ENCODE assay signal across 30 cellular contexts in the genomic region with DNA sequence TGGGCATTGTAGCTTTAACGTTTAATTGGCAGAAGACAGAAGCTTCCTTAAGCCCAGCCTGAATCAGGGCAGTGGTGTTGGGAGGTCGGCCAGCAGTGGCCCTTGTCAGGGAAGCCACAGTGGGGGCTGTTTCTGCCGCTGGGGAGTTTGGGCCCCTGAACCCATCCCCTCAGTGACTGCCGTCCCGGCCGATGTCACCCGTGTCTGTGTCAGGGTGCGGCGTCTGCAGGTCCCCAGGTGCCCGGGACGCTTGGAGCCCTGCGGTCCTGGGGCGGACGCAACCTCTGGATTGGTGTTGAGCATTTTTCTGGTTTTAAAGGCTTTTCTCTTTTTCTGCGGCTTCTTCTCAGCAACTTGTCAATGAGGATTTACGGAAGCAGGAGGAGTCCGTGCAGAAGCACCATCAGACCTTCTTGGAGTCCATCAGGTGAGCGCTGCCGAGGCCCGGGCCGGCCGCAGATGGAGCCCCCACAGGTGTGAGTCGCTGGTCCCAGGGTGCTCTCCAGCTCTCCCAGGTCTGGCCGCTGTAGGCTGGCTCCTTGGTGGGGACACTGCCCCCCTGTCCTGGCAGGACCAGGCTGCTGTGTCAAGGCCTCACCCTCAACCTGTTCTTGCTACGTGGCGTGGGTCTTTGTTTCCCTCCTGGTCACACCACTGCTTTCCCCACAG. TPM values are rescaled to one million over a fixed set of nuclear protein-coding genes. Genes with fewer than 3 reads are reported as not detected.
"Had no signal": no experiment of that assay in that cellular context is flagged by ENCODE, and none has a peak within 500 bp of the region (broad histone marks: within the 10 kb centered on the region; RNA-seq: fewer than 3 reads in every experiment).

No MANE protein-coding gene starts in this region.

- H3K4me1 ChIP-seq: colonic mucosa, gastrocnemius medialis, left lung, prostate gland, right atrium auricular region, sigmoid colon, testis, tibial artery had no signal

- H3K4me2 ChIP-seq: hepatocyte had no signal

- H3K9me3 ChIP-seq: colonic mucosa, gastrocnemius medialis, left lung, mucosa of descending colon, prostate gland, right atrium auricular region, sigmoid colon, testis, tibial artery had no signal

- H3K4me3 ChIP-seq: colonic mucosa, gastrocnemius medialis, hepatocyte, left lung, mucosa of descending colon, prostate gland, right atrium auricular region, sigmoid colon, testis, tibial artery had no signal

- H3K36me3 ChIP-seq: colonic mucosa, gastrocnemius medialis, left lung, prostate gland, right atrium auricular region, sigmoid colon, tibial artery had no signal

- H3K79me2 ChIP-seq: hepatocyte had no signal

- H3K27ac Mint-ChIP-seq: dendritic cell treated with granulocyte-macrophage colony-stimulating factor and Interleukin-4, amounts not matched to agents 40 ng/mL and 50 ng/mL, for 4 days; endodermal cell; mesothelial cell of epicardium; naive B cell; natural killer cell treated with Interleukin-12 subunit alpha and Interleukin-12 subunit beta and Interleukin-15 and Interleukin-18, amount 100 ng/mL, for 72 hours; stimulated activated effector memory CD8-positive, alpha-beta T cell treated with anti-CD3 and anti-CD28 coated beads, Interleukin-12 subunit alpha, Interleukin-12 subunit beta, amount 100 ng/mL, for 72 hours; type B pancreatic cell had no signal

- H3K4me1 Mint-ChIP-seq: endodermal cell; mesothelial cell of epicardium; naive B cell; neural crest cell; stimulated activated effector memory CD8-positive, alpha-beta T cell treated with anti-CD3 and anti-CD28 coated beads, Interleukin-12 subunit alpha, Interleukin-12 subunit beta, amount 100 ng/mL, for 72 hours had no signal

- H3K9me3 Mint-ChIP-seq: dendritic cell treated with granulocyte-macrophage colony-stimulating factor and Interleukin-4, amounts not matched to agents 40 ng/mL and 50 ng/mL, for 4 days; endodermal cell; mesothelial cell of epicardium; naive B cell; natural killer cell treated with Interleukin-12 subunit alpha and Interleukin-12 subunit beta and Interleukin-15 and Interleukin-18, amount 100 ng/mL, for 72 hours; neural crest cell; stimulated activated effector memory CD8-positive, alpha-beta T cell treated with anti-CD3 and anti-CD28 coated beads, Interleukin-12 subunit alpha, Interleukin-12 subunit beta, amount 100 ng/mL, for 72 hours; type B pancreatic cell had no signal

- H3K4me3 Mint-ChIP-seq: dendritic cell treated with granulocyte-macrophage colony-stimulating factor and Interleukin-4, amounts not matched to agents 40 ng/mL and 50 ng/mL, for 4 days; endodermal cell; mesothelial cell of epicardium; naive B cell; natural killer cell treated with Interleukin-12 subunit alpha and Interleukin-12 subunit beta and Interleukin-15 and Interleukin-18, amount 100 ng/mL, for 72 hours; neural crest cell; stimulated activated effector memory CD8-positive, alpha-beta T cell treated with anti-CD3 and anti-CD28 coated beads, Interleukin-12 subunit alpha, Interleukin-12 subunit beta, amount 100 ng/mL, for 72 hours; type B pancreatic cell had no signal

- H3K27me3 ChIP-seq: colonic mucosa, gastrocnemius medialis, hepatocyte, left lung, right atrium auricular region, sigmoid colon, testis had no signal

- DNase-seq: colonic mucosa; effector CD8-positive, alpha-beta T cell; endodermal cell; foreskin fibroblast; gastrocnemius medialis; head of caudate nucleus; left cardiac atrium; mesenchymal stem cell; mucosa of descending colon; naive B cell; sigmoid colon; stimulated activated CD4-positive, alpha-beta T cell treated with anti-CD3 and anti-CD28 coated beads, Interleukin-2, amount 100 ng/mL, for 24 hours; stimulated activated CD4-positive, alpha-beta T cell treated with anti-CD3 and anti-CD28 coated beads, Interleukin-4, amount 100 ng/mL, for 24 hours; stimulated activated naive CD8-positive, alpha-beta T cell treated with anti-CD3 and anti-CD28 coated beads, Interleukin-15, Interleukin-2, amounts not matched to agents 100 U/mL and 50 U/mL, for 24 hours; testis; tibial artery had no signal

- H3K27ac ChIP-seq: colonic mucosa, epithelial cell of prostate, gastrocnemius medialis, hepatocyte, left lung, prostate gland, right atrium auricular region, sigmoid colon, testis, tibial artery had no signal

- H2AFZ ChIP-seq: hepatocyte had no signal

- FAIRE-seq: islet of Langerhans had no signal

- H3K36me3 Mint-ChIP-seq: mesothelial cell of epicardium; naive B cell; natural killer cell treated with Interleukin-12 subunit alpha and Interleukin-12 subunit beta and Interleukin-15 and Interleukin-18, amount 100 ng/mL, for 72 hours; stimulated activated effector memory CD8-positive, alpha-beta T cell treated with anti-CD3 and anti-CD28 coated beads, Interleukin-12 subunit alpha, Interleukin-12 subunit beta, amount 100 ng/mL, for 72 hours; type B pancreatic cell had no signal

- ATAC-seq: gastrocnemius medialis; left cardiac atrium; left lung; mucosa of descending colon; natural killer cell treated with Interleukin-12 subunit alpha and Interleukin-12 subunit beta and Interleukin-15 and Interleukin-18, amount 100 ng/mL, for 72 hours; stimulated activated effector memory CD8-positive, alpha-beta T cell treated with anti-CD3 and anti-CD28 coated beads, Interleukin-12 subunit alpha, Interleukin-12 subunit beta, amount 100 ng/mL, for 72 hours; stimulated activated naive CD8-positive, alpha-beta T cell treated with anti-CD3 and anti-CD28 coated beads, Interleukin-15, Interleukin-2, amounts not matched to agents 100 U/mL and 50 U/mL, for 24 hours had no signal

RNA-seq across cellular contexts. Expression of a gene that starts 2.3 kb away (rescaled TPM):
- total RNA-seq: glomerular endothelial cell, skeletal muscle tissue had no signal

RNA-seq across cellular contexts. Expression of a gene that starts 30.8 kb away (rescaled TPM):
- total RNA-seq: glomerular endothelial cell; natural killer cell treated with Interleukin-12 subunit alpha and Interleukin-12 subunit beta and Interleukin-15 and Interleukin-18, amount 100 ng/mL, for 72 hours had no signal
